ENCODE assay signal across 12 cellular contexts in the genomic region with DNA sequence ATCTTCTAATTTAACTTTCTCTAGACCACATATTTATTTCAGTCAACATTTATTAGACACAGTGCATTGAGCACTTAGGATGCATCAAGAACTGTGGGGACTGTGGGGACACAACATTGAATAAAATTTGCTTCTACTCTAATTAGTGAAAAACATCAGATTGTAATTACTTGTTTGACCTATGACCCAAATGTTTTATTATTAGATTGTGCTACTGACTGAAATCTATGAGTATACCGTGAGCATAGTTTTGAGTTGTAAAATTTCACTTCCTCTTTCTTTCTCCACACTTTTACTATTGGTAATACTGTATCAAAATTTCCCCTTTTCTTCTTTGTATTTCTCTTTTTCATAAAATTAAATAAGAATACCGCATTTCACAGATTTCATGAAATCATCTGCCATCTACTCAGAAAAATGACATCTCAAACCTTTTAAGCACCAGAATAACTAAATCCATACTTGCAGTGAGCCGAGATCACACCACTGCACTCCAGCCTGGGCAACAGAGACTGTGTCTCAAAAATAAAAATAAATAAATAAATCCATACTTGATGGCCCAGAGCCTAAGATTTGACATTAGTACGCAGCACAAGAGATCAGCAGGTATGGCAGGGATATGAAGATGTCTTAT. TPM values are rescaled to one million over a fixed set of nuclear protein-coding genes. Genes with fewer than 3 reads are reported as not detected.
DNase-seq lines count a peak whose midpoint lies in the region; ATAC-seq and TF ChIP-seq lines count a peak whose summit lies in the region.
"Had no signal": no experiment of that assay in that cellular context is flagged by ENCODE, and none has a peak within 500 bp of the region (broad histone marks: within the 10 kb centered on the region; RNA-seq: fewer than 3 reads in every experiment).

No MANE protein-coding gene starts in this region.

- H3K36me3 Mint-ChIP-seq in endodermal cell (ENCODE audit: low read depth): no peaks in the 10 kb centered on the region
- H3K36me3 Mint-ChIP-seq: CD8-positive, alpha-beta T cell had no signal

- H3K9me3 ChIP-seq in endodermal cell (ENCODE audit: control insufficient read depth, low read length) (no peaks in the 10 kb centered on the region), vagina (no peaks in the 10 kb centered on the region)
- no peaks in the 10 kb centered on the region for H3K9me3 ChIP-seq in effector memory CD4-positive, alpha-beta T cell (ENCODE audit: control insufficient read depth, low read length)
- H3K9me3 ChIP-seq: adrenal gland had no signal

- no peak overlapping the region for H3K9ac ChIP-seq in endodermal cell (ENCODE audit: extremely low read depth, low read length, poor library complexity, severe bottlenecking)

- peaks cover under 1% of the 10 kb centered on the region for H3K9me3 Mint-ChIP-seq in endodermal cell
- H3K9me3 Mint-ChIP-seq: CD8-positive, alpha-beta T cell had no signal

- 88 to 92% methylated on average over 3 to 4 of the region's 4 CpGs for WGBS in endodermal cell (ENCODE audit: insufficient coverage in 1 of 2, insufficient read length in 1 of 2), 2 experiments

- no peaks in the 10 kb centered on the region for H3K4me1 ChIP-seq in endodermal cell (ENCODE audit: control insufficient read depth, insufficient read depth, low read length)
- no peaks in the 10 kb centered on the region for H3K4me1 ChIP-seq in vagina
- no peaks in the 10 kb centered on the region for H3K4me1 ChIP-seq in effector memory CD4-positive, alpha-beta T cell (ENCODE audit: control insufficient read depth, insufficient read depth, low read length, poor library complexity, severe bottlenecking)
- H3K4me1 ChIP-seq: adrenal gland had no signal

- H3K4me3 Mint-ChIP-seq in endodermal cell: no peak overlapping the region
- H3K4me3 Mint-ChIP-seq: CD8-positive, alpha-beta T cell had no signal

- H3K27me3 ChIP-seq in endodermal cell (ENCODE audit: control insufficient read depth, insufficient read depth, low read length, poor library complexity, severe bottlenecking): no peaks in the 10 kb centered on the region
- H3K27me3 ChIP-seq in vagina: no peaks in the 10 kb centered on the region
- no peaks in the 10 kb centered on the region for H3K27me3 ChIP-seq in effector memory CD4-positive, alpha-beta T cell (replicated peaks; ENCODE audit: control insufficient read depth, insufficient read depth, low read length, poor library complexity, severe bottlenecking)
- H3K27me3 ChIP-seq: adrenal gland had no signal

- TF ChIP-seq CTCF in endodermal cell (conservative IDR thresholded peaks at IDR 0.05) (no peak), vagina (IDR thresholded peaks at IDR 0.05) (no peak)

- DNase-seq in SKM-1 treated with dmso at 0.1 percent for 144 hours (lab: John Stamatoyannopoulos, UW; ENCODE audit: unreplicated experiment) (peak; percentile 58), endodermal cell (no peak), NCI-H446 (lab: John Stamatoyannopoulos, UW) (no peak), vagina (ENCODE audit: extremely low spot score in 2 of 2) (no peak)
- no peak for DNase-seq in effector memory CD4-positive, alpha-beta T cell
- DNase-seq: adrenal gland; CD8-positive, alpha-beta T cell; erythroblast; IMR-90 had no signal

- no peak for TF ChIP-seq POLR2A in vagina (IDR thresholded peaks at IDR 0.05)

- ATAC-seq in GM18498 (IDR thresholded peaks at IDR 0.05; ENCODE audit: unreplicated experiment) (peak; percentile 46), GM21447 (IDR thresholded peaks at IDR 0.05; ENCODE audit: unreplicated experiment) (peak; percentile 47), HG03280 (IDR thresholded peaks at IDR 0.05; ENCODE audit: unreplicated experiment) (peak; percentile 43)
- ATAC-seq: CD8-positive, alpha-beta T cell had no signal

- no peaks in the 10 kb centered on the region for H3K4me1 Mint-ChIP-seq in endodermal cell

- H3K27ac ChIP-seq in endodermal cell (ENCODE audit: low read depth, low read length): no peak overlapping the region
- H3K27ac ChIP-seq in vagina: no peak overlapping the region
- no peak overlapping the region for H3K27ac ChIP-seq in effector memory CD4-positive, alpha-beta T cell (ENCODE audit: insufficient read depth, low read length, poor library complexity, severe bottlenecking)
- H3K27ac ChIP-seq: adrenal gland had no signal

- no peak overlapping the region for H3K27ac Mint-ChIP-seq in endodermal cell
- H3K27ac Mint-ChIP-seq: CD8-positive, alpha-beta T cell had no signal

- H3K27me3 Mint-ChIP-seq in endodermal cell (ENCODE audit: insufficient read depth): no peaks in the 10 kb centered on the region

- intact Hi-C loops in vagina (cut with DNase I): no loop called here

- H3K36me3 ChIP-seq in endodermal cell (ENCODE audit: control insufficient read depth, insufficient read depth, low read length) (no peaks in the 10 kb centered on the region), vagina (no peaks in the 10 kb centered on the region)
- no peaks in the 10 kb centered on the region for H3K36me3 ChIP-seq in effector memory CD4-positive, alpha-beta T cell (ENCODE audit: control insufficient read depth, insufficient read depth, low read length)
- H3K36me3 ChIP-seq: adrenal gland had no signal

- H3K4me3 ChIP-seq in endodermal cell (ENCODE audit: low read length): no peak overlapping the region
- no peak overlapping the region for H3K4me3 ChIP-seq in vagina
- H3K4me3 ChIP-seq in effector memory CD4-positive, alpha-beta T cell (ENCODE audit: insufficient read depth, low read depth, low read length, poor library complexity, severe bottlenecking): no peak overlapping the region
- H3K4me3 ChIP-seq: adrenal gland had no signal

RNA-seq across cellular contexts. Expression of a gene that starts 25.4 kb away (rescaled TPM):
- total RNA-seq in endodermal cell (10 to 100 TPM; 74.4 to 75.6 TPM), vagina (18.4 TPM)
- 116 TPM for polyA plus RNA-seq in endodermal cell (2013, experiment 1 of 2)
- polyA plus RNA-seq in endodermal cell (2013, experiment 2 of 2): 115 TPM

RNA-seq across cellular contexts. Expression of a gene that starts 49.3 kb away (rescaled TPM):
- 10 to 100 TPM; 13.4 to 19.5 TPM for total RNA-seq in endodermal cell
- polyA plus RNA-seq in endodermal cell (2013, experiment 1 of 2): 22.3 TPM
- 24.9 TPM for polyA plus RNA-seq in endodermal cell (2013, experiment 2 of 2)
- total RNA-seq in vagina: 69.0 TPM
